Comparison of ENCODE assay signal across 1 cellular context in genomic region chr1:172456344-172456769, GRCh38.
TF ChIP-seq lines count a peak whose summit lies in the region.

No MANE protein-coding gene starts in this region.

TF ChIP-seq in K562, 482 proteins besides CTCF, POLR2A, EP300 and RAD21 (continued from another document and continues in another):
- TF ChIP-seq USF1 (CRISPR knock-in tag; IDR thresholded peaks at IDR 0.05) = no peak
- TF ChIP-seq ZNF143 (CRISPR knock-in tag; IDR thresholded peaks at IDR 0.05) = no peak
- no peak for TF ChIP-seq U2AF2 (optimal IDR thresholded peaks at IDR 0.05; ENCODE audit: low read depth, low read length)
- TF ChIP-seq, protein P1, sequence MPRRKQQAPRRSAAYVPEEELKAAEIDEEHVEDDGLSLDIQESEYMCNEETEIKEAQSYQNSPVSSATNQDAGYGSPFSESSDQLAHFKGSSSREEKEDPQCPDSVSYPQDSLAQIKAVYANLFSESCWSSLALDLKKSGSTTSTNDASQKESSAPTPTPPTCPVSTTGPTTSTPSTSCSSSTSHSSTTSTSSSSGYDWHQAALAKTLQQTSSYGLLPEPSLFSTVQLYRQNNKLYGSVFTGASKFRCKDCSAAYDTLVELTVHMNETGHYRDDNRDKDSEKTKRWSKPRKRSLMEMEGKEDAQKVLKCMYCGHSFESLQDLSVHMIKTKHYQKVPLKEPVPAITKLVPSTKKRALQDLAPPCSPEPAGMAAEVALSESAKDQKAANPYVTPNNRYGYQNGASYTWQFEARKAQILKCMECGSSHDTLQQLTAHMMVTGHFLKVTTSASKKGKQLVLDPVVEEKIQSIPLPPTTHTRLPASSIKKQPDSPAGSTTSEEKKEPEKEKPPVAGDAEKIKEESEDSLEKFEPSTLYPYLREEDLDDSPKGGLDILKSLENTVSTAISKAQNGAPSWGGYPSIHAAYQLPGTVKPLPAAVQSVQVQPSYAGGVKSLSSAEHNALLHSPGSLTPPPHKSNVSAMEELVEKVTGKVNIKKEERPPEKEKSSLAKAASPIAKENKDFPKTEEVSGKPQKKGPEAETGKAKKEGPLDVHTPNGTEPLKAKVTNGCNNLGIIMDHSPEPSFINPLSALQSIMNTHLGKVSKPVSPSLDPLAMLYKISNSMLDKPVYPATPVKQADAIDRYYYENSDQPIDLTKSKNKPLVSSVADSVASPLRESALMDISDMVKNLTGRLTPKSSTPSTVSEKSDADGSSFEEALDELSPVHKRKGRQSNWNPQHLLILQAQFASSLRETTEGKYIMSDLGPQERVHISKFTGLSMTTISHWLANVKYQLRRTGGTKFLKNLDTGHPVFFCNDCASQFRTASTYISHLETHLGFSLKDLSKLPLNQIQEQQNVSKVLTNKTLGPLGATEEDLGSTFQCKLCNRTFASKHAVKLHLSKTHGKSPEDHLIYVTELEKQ (CRISPR knock-in tag; IDR thresholded peaks at IDR 0.05) = no peak
- TF ChIP-seq, protein P2, sequence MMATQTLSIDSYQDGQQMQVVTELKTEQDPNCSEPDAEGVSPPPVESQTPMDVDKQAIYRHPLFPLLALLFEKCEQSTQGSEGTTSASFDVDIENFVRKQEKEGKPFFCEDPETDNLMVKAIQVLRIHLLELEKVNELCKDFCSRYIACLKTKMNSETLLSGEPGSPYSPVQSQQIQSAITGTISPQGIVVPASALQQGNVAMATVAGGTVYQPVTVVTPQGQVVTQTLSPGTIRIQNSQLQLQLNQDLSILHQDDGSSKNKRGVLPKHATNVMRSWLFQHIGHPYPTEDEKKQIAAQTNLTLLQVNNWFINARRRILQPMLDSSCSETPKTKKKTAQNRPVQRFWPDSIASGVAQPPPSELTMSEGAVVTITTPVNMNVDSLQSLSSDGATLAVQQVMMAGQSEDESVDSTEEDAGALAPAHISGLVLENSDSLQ (IDR thresholded peaks at IDR 0.05) = peak; percentile 51
- peak; percentile 79 for TF ChIP-seq CXXC5 (CRISPR knock-in tag; IDR thresholded peaks at IDR 0.05)
- TF ChIP-seq SMARCB1 (IDR thresholded peaks at IDR 0.05; ENCODE audit: insufficient read length, low read depth) = no peak
- TF ChIP-seq ZKSCAN8 (CRISPR knock-in tag; IDR thresholded peaks at IDR 0.05) = peak; percentile 85; the same call in 1 of the 2 replicates
- TF ChIP-seq MIER1 (IDR thresholded peaks at IDR 0.05; ENCODE audit: low read depth) = no peak
- peak; percentile 81; the same call in 1 of the 2 replicates for TF ChIP-seq ZNF695 (CRISPR knock-in tag; IDR thresholded peaks at IDR 0.05)
- TF ChIP-seq TARDBP (IDR thresholded peaks at IDR 0.05) = no peak
- TF ChIP-seq RBM39 (optimal IDR thresholded peaks at IDR 0.05; ENCODE audit: low read depth, low read length) = no peak
- peak; percentile 36 for TF ChIP-seq CCNT2 (IDR thresholded peaks at IDR 0.05; ENCODE audit: borderline replicate concordance, extremely low read depth, insufficient read length, low read depth, low read length)
- TF ChIP-seq ZKSCAN1 (IDR thresholded peaks at IDR 0.05; ENCODE audit: low read depth, low read length) = no peak; the same call in 1 of the 2 replicates
- TF ChIP-seq HDAC6 (IDR thresholded peaks at IDR 0.05; ENCODE audit: low read depth, low read length) = no peak
- peak; percentile 94 for TF ChIP-seq MYNN (IDR thresholded peaks at IDR 0.05)
- TF ChIP-seq MYNN (CRISPR knock-in tag; IDR thresholded peaks at IDR 0.05) = no peak
- TF ChIP-seq HMGXB4 (CRISPR knock-in tag; IDR thresholded peaks at IDR 0.05) = no peak
- no peak for TF ChIP-seq ZSCAN32 (CRISPR knock-in tag; IDR thresholded peaks at IDR 0.05)
- TF ChIP-seq IFI16 (CRISPR knock-in tag; IDR thresholded peaks at IDR 0.05) = no peak
- TF ChIP-seq, protein P3, sequence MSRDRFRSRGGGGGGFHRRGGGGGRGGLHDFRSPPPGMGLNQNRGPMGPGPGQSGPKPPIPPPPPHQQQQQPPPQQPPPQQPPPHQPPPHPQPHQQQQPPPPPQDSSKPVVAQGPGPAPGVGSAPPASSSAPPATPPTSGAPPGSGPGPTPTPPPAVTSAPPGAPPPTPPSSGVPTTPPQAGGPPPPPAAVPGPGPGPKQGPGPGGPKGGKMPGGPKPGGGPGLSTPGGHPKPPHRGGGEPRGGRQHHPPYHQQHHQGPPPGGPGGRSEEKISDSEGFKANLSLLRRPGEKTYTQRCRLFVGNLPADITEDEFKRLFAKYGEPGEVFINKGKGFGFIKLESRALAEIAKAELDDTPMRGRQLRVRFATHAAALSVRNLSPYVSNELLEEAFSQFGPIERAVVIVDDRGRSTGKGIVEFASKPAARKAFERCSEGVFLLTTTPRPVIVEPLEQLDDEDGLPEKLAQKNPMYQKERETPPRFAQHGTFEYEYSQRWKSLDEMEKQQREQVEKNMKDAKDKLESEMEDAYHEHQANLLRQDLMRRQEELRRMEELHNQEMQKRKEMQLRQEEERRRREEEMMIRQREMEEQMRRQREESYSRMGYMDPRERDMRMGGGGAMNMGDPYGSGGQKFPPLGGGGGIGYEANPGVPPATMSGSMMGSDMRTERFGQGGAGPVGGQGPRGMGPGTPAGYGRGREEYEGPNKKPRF (IDR thresholded peaks at IDR 0.05; ENCODE audit: low read depth, low read length) = no peak
- TF ChIP-seq, protein P4, sequence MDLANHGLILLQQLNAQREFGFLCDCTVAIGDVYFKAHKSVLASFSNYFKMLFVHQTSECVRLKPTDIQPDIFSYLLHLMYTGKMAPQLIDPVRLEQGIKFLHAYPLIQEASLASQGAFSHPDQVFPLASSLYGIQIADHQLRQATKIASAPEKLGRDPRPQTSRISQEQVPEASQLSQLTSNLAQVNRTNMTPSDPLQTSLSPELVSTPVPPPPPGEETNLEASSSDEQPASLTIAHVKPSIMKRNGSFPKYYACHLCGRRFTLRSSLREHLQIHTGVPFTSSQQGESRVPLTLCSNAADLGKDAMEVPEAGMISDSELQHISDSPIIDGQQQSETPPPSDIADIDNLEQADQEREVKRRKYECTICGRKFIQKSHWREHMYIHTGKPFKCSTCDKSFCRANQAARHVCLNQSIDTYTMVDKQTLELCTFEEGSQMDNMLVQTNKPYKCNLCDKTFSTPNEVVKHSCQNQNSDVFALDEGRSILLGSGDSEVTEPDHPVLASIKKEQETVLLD (IDR thresholded peaks at IDR 0.05) = peak; percentile 75; the same call in 1 of the 2 replicates
- TF ChIP-seq MAFK (IDR thresholded peaks at IDR 0.05; ENCODE audit: low read length) = no peak
- TF ChIP-seq CREB1 (IDR thresholded peaks at IDR 0.05) = peak; percentile 51; the same call in 1 of the 2 replicates
- TF ChIP-seq CREB1 (CRISPR knock-in tag; IDR thresholded peaks at IDR 0.05) = no peak
- no peak for TF ChIP-seq ZNF224 (CRISPR knock-in tag; IDR thresholded peaks at IDR 0.05)
- no peak for TF ChIP-seq RNF219 (CRISPR knock-in tag; IDR thresholded peaks at IDR 0.05)
- no peak for TF ChIP-seq NR3C1 (CRISPR knock-in tag; IDR thresholded peaks at IDR 0.05)
- no peak for TF ChIP-seq ARID2 (IDR thresholded peaks at IDR 0.05)
- TF ChIP-seq, protein P5, sequence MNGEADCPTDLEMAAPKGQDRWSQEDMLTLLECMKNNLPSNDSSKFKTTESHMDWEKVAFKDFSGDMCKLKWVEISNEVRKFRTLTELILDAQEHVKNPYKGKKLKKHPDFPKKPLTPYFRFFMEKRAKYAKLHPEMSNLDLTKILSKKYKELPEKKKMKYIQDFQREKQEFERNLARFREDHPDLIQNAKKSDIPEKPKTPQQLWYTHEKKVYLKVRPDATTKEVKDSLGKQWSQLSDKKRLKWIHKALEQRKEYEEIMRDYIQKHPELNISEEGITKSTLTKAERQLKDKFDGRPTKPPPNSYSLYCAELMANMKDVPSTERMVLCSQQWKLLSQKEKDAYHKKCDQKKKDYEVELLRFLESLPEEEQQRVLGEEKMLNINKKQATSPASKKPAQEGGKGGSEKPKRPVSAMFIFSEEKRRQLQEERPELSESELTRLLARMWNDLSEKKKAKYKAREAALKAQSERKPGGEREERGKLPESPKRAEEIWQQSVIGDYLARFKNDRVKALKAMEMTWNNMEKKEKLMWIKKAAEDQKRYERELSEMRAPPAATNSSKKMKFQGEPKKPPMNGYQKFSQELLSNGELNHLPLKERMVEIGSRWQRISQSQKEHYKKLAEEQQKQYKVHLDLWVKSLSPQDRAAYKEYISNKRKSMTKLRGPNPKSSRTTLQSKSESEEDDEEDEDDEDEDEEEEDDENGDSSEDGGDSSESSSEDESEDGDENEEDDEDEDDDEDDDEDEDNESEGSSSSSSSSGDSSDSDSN (IDR thresholded peaks at IDR 0.05; ENCODE audit: borderline replicate concordance in 1 of 2, low read depth in 2 of 2, low read length in 2 of 2) = no peak
- no peak for TF ChIP-seq BCLAF1 (IDR thresholded peaks at IDR 0.05; ENCODE audit: borderline replicate concordance in 1 of 2, control insufficient read depth in 1 of 2, low read depth in 2 of 2, low read length in 1 of 2)
- no peak for TF ChIP-seq FOXJ3 (CRISPR knock-in tag; IDR thresholded peaks at IDR 0.05)
- TF ChIP-seq, protein P6, sequence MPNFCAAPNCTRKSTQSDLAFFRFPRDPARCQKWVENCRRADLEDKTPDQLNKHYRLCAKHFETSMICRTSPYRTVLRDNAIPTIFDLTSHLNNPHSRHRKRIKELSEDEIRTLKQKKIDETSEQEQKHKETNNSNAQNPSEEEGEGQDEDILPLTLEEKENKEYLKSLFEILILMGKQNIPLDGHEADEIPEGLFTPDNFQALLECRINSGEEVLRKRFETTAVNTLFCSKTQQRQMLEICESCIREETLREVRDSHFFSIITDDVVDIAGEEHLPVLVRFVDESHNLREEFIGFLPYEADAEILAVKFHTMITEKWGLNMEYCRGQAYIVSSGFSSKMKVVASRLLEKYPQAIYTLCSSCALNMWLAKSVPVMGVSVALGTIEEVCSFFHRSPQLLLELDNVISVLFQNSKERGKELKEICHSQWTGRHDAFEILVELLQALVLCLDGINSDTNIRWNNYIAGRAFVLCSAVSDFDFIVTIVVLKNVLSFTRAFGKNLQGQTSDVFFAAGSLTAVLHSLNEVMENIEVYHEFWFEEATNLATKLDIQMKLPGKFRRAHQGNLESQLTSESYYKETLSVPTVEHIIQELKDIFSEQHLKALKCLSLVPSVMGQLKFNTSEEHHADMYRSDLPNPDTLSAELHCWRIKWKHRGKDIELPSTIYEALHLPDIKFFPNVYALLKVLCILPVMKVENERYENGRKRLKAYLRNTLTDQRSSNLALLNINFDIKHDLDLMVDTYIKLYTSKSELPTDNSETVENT (CRISPR knock-in tag; IDR thresholded peaks at IDR 0.05) = no peak
- no peak for TF ChIP-seq CBX8 (IDR thresholded peaks at IDR 0.05; ENCODE audit: borderline replicate concordance, extremely low read depth, low read depth, low read length, poor library complexity, severe bottlenecking)
- TF ChIP-seq CSDE1 (IDR thresholded peaks at IDR 0.05) = no peak
- TF ChIP-seq TEAD4 (IDR thresholded peaks at IDR 0.05; ENCODE audit: low read length) = peak; percentile 92
- TF ChIP-seq TEAD4 (CRISPR knock-in tag; IDR thresholded peaks at IDR 0.05; ENCODE audit: borderline replicate concordance) = no peak
- TF ChIP-seq POLR2H (tag; IDR thresholded peaks at IDR 0.05; ENCODE audit: low read depth) = no peak
- peak; percentile 44; the same call in 1 of the 2 replicates for TF ChIP-seq SP1 (CRISPR knock-in tag; IDR thresholded peaks at IDR 0.05)
- TF ChIP-seq ZNF239 (CRISPR knock-in tag; IDR thresholded peaks at IDR 0.05) = peak; percentile 59
